8 cellular contexts compared by ENCODE assay signal in the genomic region with DNA sequence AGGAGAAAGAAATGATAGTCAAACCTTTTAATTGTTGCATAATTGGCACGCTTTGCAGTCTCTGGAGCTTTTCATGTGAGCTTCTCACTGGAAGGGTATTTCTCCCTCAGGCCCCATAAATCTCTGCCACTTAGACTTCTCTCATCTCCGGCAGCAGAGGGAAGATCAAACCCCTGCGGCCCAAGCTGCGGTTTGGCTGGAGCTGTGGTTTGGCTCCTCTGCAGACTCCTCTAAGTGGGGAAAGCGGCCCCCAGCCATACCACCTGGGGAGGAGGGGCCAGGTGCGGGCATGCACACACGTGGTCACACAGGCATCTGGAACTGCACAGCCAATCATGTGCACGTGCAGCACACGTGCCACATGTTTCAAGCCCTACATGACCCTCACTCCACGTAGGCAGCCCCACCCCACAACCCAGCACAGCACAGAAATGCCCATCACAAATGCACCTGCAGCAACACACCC. TPM values are rescaled to one million over a fixed set of nuclear protein-coding genes. Genes with fewer than 3 reads are reported as not detected.
DNase-seq lines count a peak whose midpoint lies in the region; FAIRE-seq and TF ChIP-seq lines count a peak whose summit lies in the region.

No MANE protein-coding gene starts in this region.

- no peak for TF ChIP-seq CTCF in esophagus squamous epithelium (IDR thresholded peaks at IDR 0.05)

- no peaks in the 10 kb centered on the region for H3K36me3 ChIP-seq in esophagus squamous epithelium

- H3K27me3 ChIP-seq in esophagus squamous epithelium: peaks cover 0 to 95% (median 0%) of the 10 kb centered on the region in 4 donors

- 16 to 19% methylated on average over 4 to 10 of the region's 10 CpGs for WGBS in esophagus squamous epithelium, 2 donors

- peak; percentile 93 for FAIRE-seq in urothelium cell line (lab: Jason Lieb, UNC)

- no peak overlapping the region for H3K4me3 ChIP-seq in esophagus squamous epithelium

- no peaks in the 10 kb centered on the region for H3K9me3 ChIP-seq in esophagus squamous epithelium

- H3K27ac ChIP-seq in epithelial cell of prostate (peak overlapping the region; percentile 27), esophagus squamous epithelium (no peak overlapping the region)

- peaks cover 0 to 43% (median 12%) of the 10 kb centered on the region in 3 donors for H3K4me1 ChIP-seq in esophagus squamous epithelium

- no peak for TF ChIP-seq POLR2A in esophagus squamous epithelium (IDR thresholded peaks at IDR 0.05)

- intact Hi-C loops in esophagus squamous epithelium (cut with DNase I): no loop called here

- DNase-seq in activated naive CD4-positive, alpha-beta T cell treated with Interleukin-2 at 50 U/mL for 16 hours: peak; percentile 3
- DNase-seq in activated naive CD4-positive, alpha-beta T cell treated with anti-CD3 and anti-CD28 coated beads, Interleukin-2, amount 50 U/mL, for 16 hours: no peak
- DNase-seq in NOMO-1 treated with dmso at 0.1 percent for 144 hours (lab: John Stamatoyannopoulos, UW; ENCODE audit: unreplicated experiment) (peak; percentile 67), epithelial cell of prostate (ENCODE audit: low read depth, low spot score) (peak; percentile 54), urothelium cell line (ENCODE audit: low spot score) (peak; percentile 91), esophagus squamous epithelium (lab: John Stamatoyannopoulos, UW) (no peak)
- DNase-seq in stimulated activated CD4-positive, alpha-beta T cell treated with anti-CD3 and anti-CD28 coated beads, Interleukin-1b, Interleukin-23, amount 100 ng/mL, for 48 hours: no peak
- DNase-seq in stimulated activated CD8-positive, alpha-beta memory T cell treated with anti-CD3 and anti-CD28 coated beads, Interleukin-4, amount 100 ng/mL, for 48 hours: no peak

RNA-seq across cellular contexts. Expression of gene UBE2T, which starts 58.3 kb away (rescaled TPM):
- 10 to 100 TPM in 2 of 4 donors, 1 to 10 TPM in 2; 5.6 to 24.4 (median 12.1) TPM for total RNA-seq in esophagus squamous epithelium

Comparison
In these comparisons a context has a peak if more than half of its experiments do, and no peak if none do; other contexts are left out.
1. DNase-seq: peak in activated naive CD4-positive, alpha-beta T cell treated with Interleukin-2 at 50 U/mL for 16 hours (single experiment), NOMO-1 treated with dmso at 0.1 percent for 144 hours (single experiment), epithelial cell of prostate (single experiment) and urothelium cell line (single experiment); none in activated naive CD4-positive, alpha-beta T cell treated with anti-CD3 and anti-CD28 coated beads, Interleukin-2, amount 50 U/mL, for 16 hours (single experiment), esophagus squamous epithelium (single experiment), stimulated activated CD4-positive, alpha-beta T cell treated with anti-CD3 and anti-CD28 coated beads, Interleukin-1b, Interleukin-23, amount 100 ng/mL, for 48 hours (single experiment) and stimulated activated CD8-positive, alpha-beta memory T cell treated with anti-CD3 and anti-CD28 coated beads, Interleukin-4, amount 100 ng/mL, for 48 hours (single experiment).